Comparison of ENCODE assay signal across 8 cellular contexts in genomic region chrX:109709129-109709631, GRCh38. TPM values are rescaled to one million over a fixed set of nuclear protein-coding genes. Genes with fewer than 3 reads are reported as not detected.
DNase-seq lines count a peak whose midpoint lies in the region; ATAC-seq and TF ChIP-seq lines count a peak whose summit lies in the region.

No MANE protein-coding gene starts in this region.

- H3K27me3 ChIP-seq in RWPE2 (ENCODE audit: insufficient read depth, poor library complexity, severe bottlenecking) (no peaks in the 10 kb centered on the region), left ventricle myocardium inferior (ENCODE audit: low read depth) (no peaks in the 10 kb centered on the region)

- intact Hi-C loops in left ventricle myocardium inferior (cut with micrococcal nuclease) = no loop called here

- H3K4me1 Mint-ChIP-seq in activated T-cell treated with anti-CD3 and anti-CD28 coated beads, Interleukin-2, amount 50 U/mL, for 4 hours (ENCODE audit: low read depth) = peaks cover 59% of the 10 kb centered on the region

- H3K27ac ChIP-seq in RWPE2 (ENCODE audit: poor library complexity, severe bottlenecking) = peak overlapping the region; percentile 87
- H3K27ac ChIP-seq in left ventricle myocardium inferior (replicated peaks) = peak overlapping the region; percentile 64

- H3K4me1 ChIP-seq in RWPE2 (ENCODE audit: insufficient read depth, poor library complexity, severe bottlenecking) (peaks cover 26% of the 10 kb centered on the region), left ventricle myocardium inferior (peaks cover 26% of the 10 kb centered on the region)

- H3K4me3 ChIP-seq in RWPE2 (ENCODE audit: severe bottlenecking) (no peak overlapping the region), left ventricle myocardium inferior (no peak overlapping the region)

- TF ChIP-seq CTCF in RWPE2 (IDR thresholded peaks at IDR 0.05; ENCODE audit: poor library complexity, severe bottlenecking) = peak; percentile 18
- TF ChIP-seq CTCF in left ventricle myocardium inferior (IDR thresholded peaks at IDR 0.05; ENCODE audit: borderline replicate concordance) = no peak

- H3K36me3 ChIP-seq in RWPE2 (ENCODE audit: low read depth) = peaks cover 49% of the 10 kb centered on the region
- H3K36me3 ChIP-seq in left ventricle myocardium inferior = no peaks in the 10 kb centered on the region

- H3K9me3 Mint-ChIP-seq in activated T-cell treated with anti-CD3 and anti-CD28 coated beads, Interleukin-2, amount 50 U/mL, for 4 hours = no peaks in the 10 kb centered on the region

- H3K36me3 Mint-ChIP-seq in activated T-cell treated with anti-CD3 and anti-CD28 coated beads, Interleukin-2, amount 50 U/mL, for 4 hours (ENCODE audit: insufficient read depth) = peaks cover 8% of the 10 kb centered on the region

- no peaks in the 10 kb centered on the region for H3K27me3 Mint-ChIP-seq in activated T-cell treated with anti-CD3 and anti-CD28 coated beads, Interleukin-2, amount 50 U/mL, for 4 hours (ENCODE audit: low read depth)

- no peak for DNase-seq in activated T-cell treated with anti-CD3 and anti-CD28 coated beads, Interleukin-2, amount 50 U/mL, for 4 hours
- no peak for DNase-seq in activated T-cell treated with anti-CD3 and anti-CD28 coated beads for 4 hours
- DNase-seq in RWPE2 (ENCODE audit: low spot score) = no peak
- no peak for DNase-seq in left ventricle myocardium inferior
- no peak for DNase-seq in NCI-H1436 (lab: John Stamatoyannopoulos, UW)
- DNase-seq in NCI-H2081 treated with DMSO at 0.1 percent for 48 hours (lab: John Stamatoyannopoulos, UW) = no peak
- no peak for DNase-seq in HuH-7.5 (ENCODE audit: low spot score)

- peak overlapping the region; percentile 40 for H3K4me3 Mint-ChIP-seq in activated T-cell treated with anti-CD3 and anti-CD28 coated beads, Interleukin-2, amount 50 U/mL, for 4 hours

- H3K9me3 ChIP-seq in RWPE2 (ENCODE audit: severe bottlenecking) (no peaks in the 10 kb centered on the region), left ventricle myocardium inferior (replicated peaks) (no peaks in the 10 kb centered on the region)

- peak; percentile 65 to 66 for ATAC-seq in activated T-cell treated with anti-CD3 and anti-CD28 coated beads, Interleukin-2, amount 50 U/mL, for 4 hours
- peak; percentile 66 for ATAC-seq in HG02981 (IDR thresholded peaks at IDR 0.05; ENCODE audit: unreplicated experiment)
- ATAC-seq in RWPE2 (ENCODE audit: low read depth) = peak; percentile 90

RNA-seq across cellular contexts. Expression of gene ACSL4, which starts 23.9 kb away (rescaled TPM):
- total RNA-seq in activated T-cell treated with anti-CD3 and anti-CD28 coated beads, Interleukin-2, amount 50 U/mL, for 4 hours = 10 to 100 TPM; 59.7 to 66.7 (median 63.1) TPM
- total RNA-seq in left ventricle myocardium inferior = 41.1 TPM
